In the genomic region with DNA sequence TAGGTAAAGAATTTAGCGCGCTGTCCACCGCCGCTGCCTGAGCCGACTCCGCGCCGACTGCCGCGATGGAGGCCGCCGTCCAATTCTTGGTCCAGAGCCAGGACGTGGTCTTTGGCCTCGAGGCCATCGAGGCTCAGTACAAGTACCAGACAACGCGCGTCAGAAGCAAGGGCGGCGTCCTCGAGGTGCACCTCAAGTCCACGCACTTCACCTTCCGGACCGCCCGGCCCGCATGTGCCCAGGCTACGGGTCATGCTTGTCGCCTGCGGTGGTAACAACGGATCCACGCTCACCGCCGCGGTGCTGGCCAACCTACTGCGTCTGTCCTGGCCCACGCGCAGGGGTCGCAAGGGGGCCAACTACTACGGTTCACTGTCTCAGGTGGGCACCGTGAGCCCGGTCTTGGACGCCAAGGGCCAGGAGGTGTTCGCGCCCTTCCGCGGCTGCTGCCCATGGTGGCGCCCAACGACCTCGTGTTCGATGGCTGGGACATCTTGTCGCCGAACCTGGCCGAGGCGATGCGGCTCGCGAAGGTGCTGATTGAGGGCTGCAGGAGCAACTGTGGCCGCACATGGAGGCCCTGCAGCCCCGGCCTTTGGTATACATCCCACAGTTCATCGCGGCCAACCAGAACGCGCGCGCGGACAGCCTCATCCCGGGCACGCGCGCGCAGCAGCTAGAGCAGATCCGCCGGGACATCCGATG, we compare ENCODE assay signal across 27 cellular contexts.
"Had no signal": no experiment of that assay in that cellular context is flagged by ENCODE, and none has a peak within 500 bp of the region (broad histone marks: within the 10 kb centered on the region; RNA-seq: fewer than 3 reads in every experiment).

No MANE protein-coding gene starts in this region.

- H3K9me3 ChIP-seq: SJCRH30, SK-N-SH had no signal

- ATAC-seq: activated CD4-positive, alpha-beta T cell treated with anti-CD3 and anti-CD28 coated beads for 36 hours; activated T-helper 17 cell treated with anti-CD3 and anti-CD28 coated beads, Interleukin-2, amount 50 U/mL, for 72 hours; Right ventricle myocardium inferior had no signal

- DNase-seq: activated CD4-positive, alpha-beta memory T cell treated with anti-CD3 and anti-CD28 coated beads, Interleukin-2, amount 10 ng/mL, durations not matched to agents 7 days and 5 days; activated CD4-positive, alpha-beta T cell treated with anti-CD3 and anti-CD28 coated beads for 36 hours; activated CD4-positive, alpha-beta T cell treated with anti-CD3 and anti-CD28 coated beads, Interleukin-2, amount 50 U/mL, for 1 hour; activated gamma-delta T cell; activated naive CD4-positive, alpha-beta T cell treated with anti-CD3 and anti-CD28 coated beads, Interleukin-2, amount 10 ng/mL, durations not matched to agents 7 days and 5 days; activated naive CD8-positive, alpha-beta T cell treated with anti-CD3 and anti-CD28 coated beads for 36 hours; activated T-cell treated with anti-CD3 and anti-CD28 coated beads for 4 hours; activated T-cell treated with anti-CD3 and anti-CD28 coated beads, Interleukin-2, amount 50 U/mL, for 48 hours; anterior cingulate cortex; caudate nucleus; NCI-H1092; NCI-H1417 treated with DMSO at 0.1 percent for 48 hours; NCI-H1694; NCI-H2029; NCI-H2107; NCI-H345; NCI-H510A; NCI-H526 treated with DMSO at 0.1 percent for 48 hours; NCI-H82; SJCRH30; SK-N-SH; T-helper 1 cell had no signal

- H3K36me3 ChIP-seq: breast epithelium, SJCRH30 had no signal

- H3K4me1 ChIP-seq: breast epithelium had no signal

- H3K27me3 ChIP-seq: breast epithelium, SJCRH30 had no signal

- H3K4me3 ChIP-seq: breast epithelium, SJCRH30 had no signal

- H3K27ac ChIP-seq: breast epithelium, KMS-11, SJCRH30, VCaP had no signal
